ENCODE assay signal across 1 cellular context in the genomic region with DNA sequence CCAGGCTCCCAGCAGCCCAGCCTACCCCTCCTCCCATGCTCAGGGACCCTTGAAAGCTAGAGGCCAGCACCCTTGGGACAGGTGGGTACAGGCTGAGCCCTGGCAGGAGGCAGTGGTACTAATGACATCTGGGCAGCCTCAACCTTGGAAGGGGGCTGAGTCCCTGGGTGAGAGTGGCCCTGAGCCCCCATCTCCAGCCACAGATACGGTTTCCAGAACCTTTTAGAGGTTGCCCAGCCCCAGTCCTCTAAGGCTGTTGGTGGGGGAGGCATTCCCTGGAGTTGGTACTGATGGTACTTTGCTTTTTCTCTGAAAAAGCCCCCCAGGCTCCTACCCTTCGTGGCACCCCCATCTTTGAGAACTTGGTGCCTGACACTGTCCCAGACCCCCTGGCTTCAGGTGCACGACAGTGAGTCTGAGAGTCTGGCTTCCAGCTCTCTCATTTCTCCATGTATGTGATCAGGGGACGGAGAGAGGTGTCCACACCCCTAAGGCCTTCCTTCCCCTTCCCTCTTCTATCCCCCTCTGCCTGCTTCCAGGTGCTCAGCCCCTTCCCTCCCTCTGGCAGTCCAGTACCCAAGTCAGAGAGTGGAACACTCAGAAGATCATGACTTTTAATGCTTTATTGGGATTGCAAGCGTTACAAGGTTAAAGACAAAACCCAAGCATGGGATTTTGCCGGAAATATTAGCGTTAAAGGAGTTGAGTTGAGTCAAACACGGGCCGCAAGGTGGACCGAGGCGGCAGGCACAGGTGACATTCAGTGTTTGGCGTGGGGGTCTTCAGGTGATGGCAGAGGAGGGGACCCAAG.
TF ChIP-seq lines count a peak whose summit lies in the region.

No MANE protein-coding gene starts in this region.

TF ChIP-seq in HepG2, 621 proteins besides CTCF, POLR2A, EP300 and RAD21 (continued from another document and continues in another):
- TF ChIP-seq HNRNPLL (IDR thresholded peaks at IDR 0.05; ENCODE audit: low read depth, low read length, poor library complexity, severe bottlenecking): no peak
- TF ChIP-seq, protein P1, sequence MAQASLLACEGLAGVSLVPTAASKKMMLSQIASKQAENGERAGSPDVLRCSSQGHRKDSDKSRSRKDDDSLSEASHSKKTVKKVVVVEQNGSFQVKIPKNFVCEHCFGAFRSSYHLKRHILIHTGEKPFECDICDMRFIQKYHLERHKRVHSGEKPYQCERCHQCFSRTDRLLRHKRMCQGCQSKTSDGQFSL (CRISPR knock-in tag; IDR thresholded peaks at IDR 0.05): peak; percentile 50; the same call in 1 of the 2 replicates
- no peak for TF ChIP-seq ZNF577 (CRISPR knock-in tag; IDR thresholded peaks at IDR 0.05; ENCODE audit: borderline replicate concordance, low read depth)
- TF ChIP-seq, protein P2, sequence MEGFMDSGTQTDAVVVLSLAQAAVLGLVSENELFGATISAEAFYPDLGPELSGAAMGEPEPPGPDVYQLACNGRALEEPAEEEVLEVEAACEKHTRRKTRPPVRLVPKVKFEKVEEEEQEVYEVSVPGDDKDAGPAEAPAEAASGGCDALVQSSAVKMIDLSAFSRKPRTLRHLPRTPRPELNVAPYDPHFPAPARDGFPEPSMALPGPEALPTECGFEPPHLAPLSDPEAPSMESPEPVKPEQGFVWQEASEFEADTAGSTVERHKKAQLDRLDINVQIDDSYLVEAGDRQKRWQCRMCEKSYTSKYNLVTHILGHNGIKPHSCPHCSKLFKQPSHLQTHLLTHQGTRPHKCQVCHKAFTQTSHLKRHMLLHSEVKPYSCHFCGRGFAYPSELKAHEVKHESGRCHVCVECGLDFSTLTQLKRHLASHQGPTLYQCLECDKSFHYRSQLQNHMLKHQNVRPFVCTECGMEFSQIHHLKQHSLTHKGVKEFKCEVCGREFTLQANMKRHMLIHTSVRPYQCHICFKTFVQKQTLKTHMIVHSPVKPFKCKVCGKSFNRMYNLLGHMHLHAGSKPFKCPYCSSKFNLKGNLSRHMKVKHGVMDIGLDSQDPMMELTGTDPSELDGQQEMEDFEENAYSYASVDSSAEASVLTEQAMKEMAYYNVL (CRISPR knock-in tag; IDR thresholded peaks at IDR 0.05; ENCODE audit: borderline replicate concordance): no peak; the same call in 1 of the 2 replicates
- TF ChIP-seq ZNF644 (CRISPR knock-in tag; IDR thresholded peaks at IDR 0.05; ENCODE audit: low read depth): no peak
- TF ChIP-seq, protein P3, sequence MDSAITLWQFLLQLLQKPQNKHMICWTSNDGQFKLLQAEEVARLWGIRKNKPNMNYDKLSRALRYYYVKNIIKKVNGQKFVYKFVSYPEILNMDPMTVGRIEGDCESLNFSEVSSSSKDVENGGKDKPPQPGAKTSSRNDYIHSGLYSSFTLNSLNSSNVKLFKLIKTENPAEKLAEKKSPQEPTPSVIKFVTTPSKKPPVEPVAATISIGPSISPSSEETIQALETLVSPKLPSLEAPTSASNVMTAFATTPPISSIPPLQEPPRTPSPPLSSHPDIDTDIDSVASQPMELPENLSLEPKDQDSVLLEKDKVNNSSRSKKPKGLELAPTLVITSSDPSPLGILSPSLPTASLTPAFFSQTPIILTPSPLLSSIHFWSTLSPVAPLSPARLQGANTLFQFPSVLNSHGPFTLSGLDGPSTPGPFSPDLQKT (CRISPR knock-in tag; IDR thresholded peaks at IDR 0.05; ENCODE audit: borderline replicate concordance): no peak
- TF ChIP-seq NFKB2 (CRISPR knock-in tag; IDR thresholded peaks at IDR 0.05; ENCODE audit: borderline replicate concordance): no peak
- 0 out of 2 replicates have a peak, but pooled peaks have one; percentile 39 for TF ChIP-seq ZMAT3 (CRISPR knock-in tag; conservative IDR thresholded peaks at IDR 0.05)
- no peak for TF ChIP-seq ZNF772 (CRISPR knock-in tag; IDR thresholded peaks at IDR 0.05)
- TF ChIP-seq, protein P4, sequence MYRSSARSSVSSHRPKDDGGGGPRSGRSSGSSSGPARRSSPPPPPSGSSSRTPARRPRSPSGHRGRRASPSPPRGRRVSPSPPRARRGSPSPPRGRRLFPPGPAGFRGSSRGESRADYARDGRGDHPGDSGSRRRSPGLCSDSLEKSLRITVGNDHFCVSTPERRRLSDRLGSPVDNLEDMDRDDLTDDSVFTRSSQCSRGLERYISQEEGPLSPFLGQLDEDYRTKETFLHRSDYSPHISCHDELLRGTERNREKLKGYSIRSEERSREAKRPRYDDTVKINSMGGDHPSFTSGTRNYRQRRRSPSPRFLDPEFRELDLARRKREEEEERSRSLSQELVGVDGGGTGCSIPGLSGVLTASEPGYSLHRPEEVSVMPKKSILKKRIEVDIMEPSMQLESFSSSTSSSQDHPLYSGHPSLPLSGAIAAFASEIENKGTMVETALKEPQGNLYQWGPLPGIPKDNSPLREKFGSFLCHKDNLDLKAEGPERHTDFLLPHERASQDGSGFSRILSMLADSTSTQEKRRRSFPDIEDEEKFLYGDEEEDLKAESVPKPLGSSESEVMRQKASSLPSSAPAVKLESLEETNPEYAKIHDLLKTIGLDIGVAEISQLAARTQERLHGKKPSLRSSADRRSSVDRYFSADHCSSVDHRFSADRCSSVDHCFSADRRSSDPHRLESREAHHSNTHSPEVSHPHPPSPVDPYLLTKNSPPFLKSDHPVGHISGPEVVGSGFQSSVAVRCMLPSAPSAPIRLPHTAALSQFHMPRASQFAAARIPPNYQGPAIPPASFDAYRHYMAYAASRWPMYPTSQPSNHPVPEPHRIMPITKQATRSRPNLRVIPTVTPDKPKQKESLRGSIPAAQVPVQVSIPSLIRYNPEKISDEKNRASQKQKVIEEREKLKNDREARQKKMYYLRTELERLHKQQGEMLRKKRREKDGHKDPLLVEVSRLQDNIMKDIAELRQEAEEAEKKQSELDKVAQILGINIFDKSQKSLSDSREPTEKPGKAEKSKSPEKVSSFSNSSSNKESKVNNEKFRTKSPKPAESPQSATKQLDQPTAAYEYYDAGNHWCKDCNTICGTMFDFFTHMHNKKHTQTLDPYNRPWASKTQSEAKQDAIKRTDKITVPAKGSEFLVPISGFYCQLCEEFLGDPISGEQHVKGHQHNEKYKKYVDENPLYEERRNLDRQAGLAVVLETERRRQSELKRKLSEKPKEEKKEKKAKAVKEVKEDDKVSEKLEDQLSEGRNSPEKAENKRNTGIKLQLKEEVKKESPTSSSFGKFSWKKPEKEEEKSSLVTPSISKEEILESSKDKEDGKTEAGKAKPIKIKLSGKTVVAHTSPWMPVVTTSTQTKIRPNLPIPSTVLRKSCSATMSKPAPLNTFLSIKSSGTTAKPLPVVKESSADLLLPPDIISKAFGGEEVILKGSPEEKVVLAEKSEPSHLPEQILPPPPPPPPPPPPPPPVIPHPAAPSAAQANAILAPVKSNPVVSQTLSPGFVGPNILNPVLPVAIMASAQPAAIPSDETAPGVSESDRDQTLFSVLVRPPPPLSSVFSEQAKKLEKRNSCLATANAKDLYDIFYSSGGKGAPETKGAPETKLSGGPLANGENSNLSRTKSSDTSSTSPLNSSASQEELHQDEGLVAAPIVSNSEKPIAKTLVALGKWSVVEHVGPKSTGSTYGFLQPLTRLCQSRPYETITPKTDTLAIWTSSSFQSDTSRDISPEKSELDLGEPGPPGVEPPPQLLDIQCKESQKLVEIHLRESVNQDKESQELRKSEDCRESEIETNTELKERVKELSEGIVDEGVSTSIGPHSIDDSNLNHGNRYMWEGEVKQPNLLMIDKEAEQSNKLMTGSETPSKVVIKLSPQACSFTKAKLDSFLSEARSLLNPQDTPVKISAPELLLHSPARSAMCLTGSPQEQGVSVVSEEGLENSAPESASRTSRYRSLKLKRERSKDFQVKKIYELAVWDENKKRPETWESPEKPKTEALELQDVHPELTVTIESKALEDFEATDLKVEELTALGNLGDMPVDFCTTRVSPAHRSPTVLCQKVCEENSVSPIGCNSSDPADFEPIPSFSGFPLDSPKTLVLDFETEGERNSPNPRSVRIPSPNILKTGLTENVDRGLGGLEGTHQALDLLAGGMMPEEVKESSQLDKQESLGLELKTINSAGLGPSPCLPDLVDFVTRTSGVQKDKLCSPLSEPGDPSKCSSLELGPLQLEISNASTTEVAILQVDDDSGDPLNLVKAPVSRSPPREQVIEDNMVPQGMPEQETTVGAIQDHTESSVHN (CRISPR knock-in tag; IDR thresholded peaks at IDR 0.05): peak; percentile 22; the same call in 1 of the 2 replicates
- no peak; the same call in 1 of the 2 replicates for TF ChIP-seq RFXAP (CRISPR knock-in tag; IDR thresholded peaks at IDR 0.05; ENCODE audit: borderline replicate concordance)
- TF ChIP-seq, protein P5, sequence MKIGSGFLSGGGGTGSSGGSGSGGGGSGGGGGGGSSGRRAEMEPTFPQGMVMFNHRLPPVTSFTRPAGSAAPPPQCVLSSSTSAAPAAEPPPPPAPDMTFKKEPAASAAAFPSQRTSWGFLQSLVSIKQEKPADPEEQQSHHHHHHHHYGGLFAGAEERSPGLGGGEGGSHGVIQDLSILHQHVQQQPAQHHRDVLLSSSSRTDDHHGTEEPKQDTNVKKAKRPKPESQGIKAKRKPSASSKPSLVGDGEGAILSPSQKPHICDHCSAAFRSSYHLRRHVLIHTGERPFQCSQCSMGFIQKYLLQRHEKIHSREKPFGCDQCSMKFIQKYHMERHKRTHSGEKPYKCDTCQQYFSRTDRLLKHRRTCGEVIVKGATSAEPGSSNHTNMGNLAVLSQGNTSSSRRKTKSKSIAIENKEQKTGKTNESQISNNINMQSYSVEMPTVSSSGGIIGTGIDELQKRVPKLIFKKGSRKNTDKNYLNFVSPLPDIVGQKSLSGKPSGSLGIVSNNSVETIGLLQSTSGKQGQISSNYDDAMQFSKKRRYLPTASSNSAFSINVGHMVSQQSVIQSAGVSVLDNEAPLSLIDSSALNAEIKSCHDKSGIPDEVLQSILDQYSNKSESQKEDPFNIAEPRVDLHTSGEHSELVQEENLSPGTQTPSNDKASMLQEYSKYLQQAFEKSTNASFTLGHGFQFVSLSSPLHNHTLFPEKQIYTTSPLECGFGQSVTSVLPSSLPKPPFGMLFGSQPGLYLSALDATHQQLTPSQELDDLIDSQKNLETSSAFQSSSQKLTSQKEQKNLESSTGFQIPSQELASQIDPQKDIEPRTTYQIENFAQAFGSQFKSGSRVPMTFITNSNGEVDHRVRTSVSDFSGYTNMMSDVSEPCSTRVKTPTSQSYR (CRISPR knock-in tag; IDR thresholded peaks at IDR 0.05; ENCODE audit: borderline replicate concordance): no peak
- no peak for TF ChIP-seq EHMT2 (IDR thresholded peaks at IDR 0.05; ENCODE audit: borderline replicate concordance, low read depth, low read length)
- TF ChIP-seq, protein P6, sequence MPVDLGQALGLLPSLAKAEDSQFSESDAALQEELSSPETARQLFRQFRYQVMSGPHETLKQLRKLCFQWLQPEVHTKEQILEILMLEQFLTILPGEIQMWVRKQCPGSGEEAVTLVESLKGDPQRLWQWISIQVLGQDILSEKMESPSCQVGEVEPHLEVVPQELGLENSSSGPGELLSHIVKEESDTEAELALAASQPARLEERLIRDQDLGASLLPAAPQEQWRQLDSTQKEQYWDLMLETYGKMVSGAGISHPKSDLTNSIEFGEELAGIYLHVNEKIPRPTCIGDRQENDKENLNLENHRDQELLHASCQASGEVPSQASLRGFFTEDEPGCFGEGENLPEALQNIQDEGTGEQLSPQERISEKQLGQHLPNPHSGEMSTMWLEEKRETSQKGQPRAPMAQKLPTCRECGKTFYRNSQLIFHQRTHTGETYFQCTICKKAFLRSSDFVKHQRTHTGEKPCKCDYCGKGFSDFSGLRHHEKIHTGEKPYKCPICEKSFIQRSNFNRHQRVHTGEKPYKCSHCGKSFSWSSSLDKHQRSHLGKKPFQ (CRISPR knock-in tag; IDR thresholded peaks at IDR 0.05; ENCODE audit: insufficient replicate concordance): no peak
- no peak for TF ChIP-seq ZNF7 (CRISPR knock-in tag; IDR thresholded peaks at IDR 0.05)
- TF ChIP-seq TSC22D2 (CRISPR knock-in tag; IDR thresholded peaks at IDR 0.05; ENCODE audit: borderline replicate concordance): no peak; the same call in 1 of the 2 replicates
- TF ChIP-seq NFATC3 (CRISPR knock-in tag; IDR thresholded peaks at IDR 0.05): no peak
- no peak for TF ChIP-seq TEAD3 (CRISPR knock-in tag; optimal IDR thresholded peaks at IDR 0.05; ENCODE audit: borderline replicate concordance)
- TF ChIP-seq ZFP36 (IDR thresholded peaks at IDR 0.05; ENCODE audit: borderline replicate concordance, low read depth, low read length, partially characterized antibody): no peak
- no peak for TF ChIP-seq ZNF543 (CRISPR knock-in tag; IDR thresholded peaks at IDR 0.05)
- no peak for TF ChIP-seq NCOR1 (IDR thresholded peaks at IDR 0.05; ENCODE audit: borderline replicate concordance, low read length)
- TF ChIP-seq, protein P7, sequence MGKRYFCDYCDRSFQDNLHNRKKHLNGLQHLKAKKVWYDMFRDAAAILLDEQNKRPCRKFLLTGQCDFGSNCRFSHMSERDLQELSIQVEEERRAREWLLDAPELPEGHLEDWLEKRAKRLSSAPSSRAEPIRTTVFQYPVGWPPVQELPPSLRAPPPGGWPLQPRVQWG (CRISPR knock-in tag; IDR thresholded peaks at IDR 0.05; ENCODE audit: borderline replicate concordance, low read depth): no peak
- TF ChIP-seq ARNT (IDR thresholded peaks at IDR 0.05): no peak
- no peak; the same call in 1 of the 2 replicates for TF ChIP-seq ZFP90 (CRISPR knock-in tag; IDR thresholded peaks at IDR 0.05; ENCODE audit: borderline replicate concordance)
- TF ChIP-seq ZNF430 (CRISPR knock-in tag; IDR thresholded peaks at IDR 0.05): no peak
- TF ChIP-seq ZBTB20 (CRISPR knock-in tag; IDR thresholded peaks at IDR 0.05; ENCODE audit: borderline replicate concordance, low read depth): peak; percentile 47; the same call in 1 of the 2 replicates
- TF ChIP-seq DPF2 (CRISPR knock-in tag; IDR thresholded peaks at IDR 0.05; ENCODE audit: borderline replicate concordance, low read depth): no peak
- no peak for TF ChIP-seq NFKBIZ (CRISPR knock-in tag; IDR thresholded peaks at IDR 0.05)
- TF ChIP-seq, protein P8, sequence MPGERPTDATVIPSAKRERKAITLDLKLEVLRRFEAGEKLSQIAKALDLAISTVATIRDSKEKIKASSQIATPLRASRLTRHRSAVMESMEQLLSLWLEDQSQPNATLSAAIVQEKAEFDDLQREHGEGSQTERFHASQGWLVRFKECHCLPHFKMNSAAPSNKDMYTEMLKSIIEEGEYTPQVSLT (CRISPR knock-in tag; IDR thresholded peaks at IDR 0.05; ENCODE audit: borderline replicate concordance, low read depth): no peak
- TF ChIP-seq, protein P9, sequence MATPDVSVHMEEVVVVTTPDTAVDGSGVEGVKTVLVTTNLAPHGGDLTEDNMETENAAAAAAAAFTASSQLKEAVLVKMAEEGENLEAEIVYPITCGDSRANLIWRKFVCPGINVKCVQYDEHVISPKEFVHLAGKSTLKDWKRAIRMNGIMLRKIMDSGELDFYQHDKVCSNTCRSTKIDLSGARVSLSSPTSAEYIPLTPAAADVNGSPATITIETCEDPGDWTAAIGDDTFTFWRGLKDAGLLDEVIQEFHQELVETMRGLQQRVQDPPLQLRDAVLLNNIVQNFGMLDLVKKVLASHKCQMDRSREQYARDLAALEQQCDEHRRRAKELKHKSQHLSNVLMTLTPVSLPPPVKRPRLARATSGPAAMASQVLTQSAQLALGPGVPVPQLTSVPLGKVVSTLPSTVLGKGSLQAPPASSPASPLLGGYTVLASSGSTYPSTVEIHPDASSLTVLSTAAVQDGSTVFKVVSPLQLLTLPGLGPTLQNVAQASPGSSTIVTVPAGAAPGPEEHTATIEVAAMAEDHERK (CRISPR knock-in tag; IDR thresholded peaks at IDR 0.05; ENCODE audit: low read depth): no peak
- no peak for TF ChIP-seq ZNF263 (CRISPR knock-in tag; IDR thresholded peaks at IDR 0.05)
- no peak for TF ChIP-seq ZNF737 (CRISPR knock-in tag; IDR thresholded peaks at IDR 0.05; ENCODE audit: borderline replicate concordance)
- peak; percentile 51 for TF ChIP-seq PHF5A (CRISPR knock-in tag; IDR thresholded peaks at IDR 0.05; ENCODE audit: low read depth, unreplicated experiment)
- TF ChIP-seq PAWR (CRISPR knock-in tag; IDR thresholded peaks at IDR 0.05; ENCODE audit: borderline replicate concordance): 0 out of 2 replicates have a peak, but pooled peaks have one; percentile 17
- peak; percentile 42 for TF ChIP-seq YY1 (IDR thresholded peaks at IDR 0.05; ENCODE audit: insufficient read depth, insufficient replicate concordance, low read depth, low read length)
- TF ChIP-seq ZNF3 (CRISPR knock-in tag; IDR thresholded peaks at IDR 0.05): no peak
- 0 out of 2 replicates have a peak, but pooled peaks have one; percentile 11 for TF ChIP-seq SMYD3 (CRISPR knock-in tag; IDR thresholded peaks at IDR 0.05)
